18 cellular contexts compared by ENCODE assay signal in the genomic region with DNA sequence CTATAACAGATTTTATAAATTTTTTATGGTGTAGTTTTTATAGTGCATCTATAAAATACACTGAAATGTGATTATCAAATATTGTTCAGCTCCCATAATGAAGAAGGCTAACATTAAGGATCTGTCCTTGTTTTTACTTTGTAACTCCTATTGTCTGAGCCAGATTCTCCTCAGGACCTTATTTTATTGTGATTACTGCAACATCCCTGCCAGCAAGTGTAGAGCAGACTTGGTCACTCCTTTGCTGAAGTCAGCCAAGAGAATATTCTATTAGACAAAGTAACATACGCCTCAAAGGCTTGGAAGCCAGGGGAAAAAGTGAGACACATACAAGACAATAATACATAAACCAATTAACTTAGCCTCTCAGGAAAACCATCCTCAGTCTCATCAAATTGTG.
"Had no signal": no experiment of that assay in that cellular context is flagged by ENCODE, and none has a peak within 500 bp of the region (broad histone marks: within the 10 kb centered on the region; RNA-seq: fewer than 3 reads in every experiment).

No MANE protein-coding gene starts in this region.

- H3K4me3 Mint-ChIP-seq: dendritic cell treated with granulocyte-macrophage colony-stimulating factor and Interleukin-4, amounts not matched to agents 40 ng/mL and 50 ng/mL, for 4 days; effector memory CD8-positive, alpha-beta T cell; immature natural killer cell; naive thymus-derived CD4-positive, alpha-beta T cell had no signal

- H3K9me3 Mint-ChIP-seq: dendritic cell treated with granulocyte-macrophage colony-stimulating factor and Interleukin-4, amounts not matched to agents 40 ng/mL and 50 ng/mL, for 4 days; effector memory CD8-positive, alpha-beta T cell; immature natural killer cell; naive thymus-derived CD4-positive, alpha-beta T cell had no signal

- H3K27ac ChIP-seq: epithelial cell of prostate, esophagus muscularis mucosa, foreskin keratinocyte, neutrophil, right atrium auricular region, sigmoid colon, skin epidermis had no signal

- FAIRE-seq: colon, keratinocyte had no signal

- H3K27me3 Mint-ChIP-seq: dendritic cell treated with granulocyte-macrophage colony-stimulating factor and Interleukin-4, amounts not matched to agents 40 ng/mL and 50 ng/mL, for 4 days; effector memory CD8-positive, alpha-beta T cell; naive thymus-derived CD4-positive, alpha-beta T cell had no signal

- H3K4me1 ChIP-seq: foreskin keratinocyte, right atrium auricular region had no signal

- H3K27me3 ChIP-seq: esophagus muscularis mucosa, foreskin keratinocyte, neutrophil, right atrium auricular region, sigmoid colon had no signal

- H3K27ac Mint-ChIP-seq: dendritic cell treated with granulocyte-macrophage colony-stimulating factor and Interleukin-4, amounts not matched to agents 40 ng/mL and 50 ng/mL, for 4 days; effector memory CD8-positive, alpha-beta T cell; immature natural killer cell; naive thymus-derived CD4-positive, alpha-beta T cell had no signal

- H3K36me3 Mint-ChIP-seq: immature natural killer cell had no signal

- H3K4me1 Mint-ChIP-seq: immature natural killer cell had no signal

- H3K36me3 ChIP-seq: esophagus muscularis mucosa, neutrophil, right atrium auricular region, sigmoid colon had no signal

- H3K4me3 ChIP-seq: esophagus muscularis mucosa, right atrium auricular region, sigmoid colon, skin epidermis had no signal

- DNase-seq: effector memory CD8-positive, alpha-beta T cell; foreskin keratinocyte; immature natural killer cell; mesendoderm; naive thymus-derived CD4-positive, alpha-beta T cell; sigmoid colon; stimulated activated CD4-positive, alpha-beta T cell treated with anti-CD3 and anti-CD28 coated beads, Interleukin-12 subunit alpha, Interleukin-12 subunit beta, amount 100 ng/mL, for 4 hours; stimulated activated CD4-positive, alpha-beta T cell treated with anti-CD3 and anti-CD28 coated beads, Interleukin-2, amount 100 ng/mL, for 48 hours; stimulated activated naive CD4-positive, alpha-beta T cell treated with Interleukin-2 at 50 U/mL for 16 hours; trophoblast cell had no signal

- H3K9me3 ChIP-seq: esophagus muscularis mucosa, neutrophil, right atrium auricular region, sigmoid colon had no signal

- ATAC-seq: effector memory CD8-positive, alpha-beta T cell; foreskin keratinocyte; naive thymus-derived CD4-positive, alpha-beta T cell had no signal
